8 cellular contexts compared by ENCODE assay signal in genomic region chr1:116433283-116434257, GRCh38.
DNase-seq lines count a peak whose midpoint lies in the region; TF ChIP-seq lines count a peak whose summit lies in the region.

No MANE protein-coding gene starts in this region.

- peaks cover 18% of the 10 kb centered on the region for H3K4me1 ChIP-seq in endodermal cell (ENCODE audit: control insufficient read depth, insufficient read depth, low read length)

- peaks cover 3% of the 10 kb centered on the region for H3K9me3 Mint-ChIP-seq in endodermal cell
- H3K9me3 Mint-ChIP-seq in type B pancreatic cell, result no peaks in the 10 kb centered on the region
- peaks cover 0 to 2% (median 0%) of the 10 kb centered on the region in 7 donors for H3K9me3 Mint-ChIP-seq in CD14-positive monocyte
- H3K9me3 Mint-ChIP-seq in activated naive CD4-positive, alpha-beta T cell treated with anti-CD3 and anti-CD28 coated beads, Interleukin-2, amount 10 ng/mL, durations not matched to agents 7 days and 5 days, result no peaks in the 10 kb centered on the region

- WGBS in endodermal cell (ENCODE audit: insufficient coverage in 1 of 2, insufficient read length in 1 of 2), 2 experiments, result 85 to 86% methylated on average over 7 to 13 of the region's 13 CpGs

- no peaks in the 10 kb centered on the region for H3K36me3 ChIP-seq in endodermal cell (ENCODE audit: control insufficient read depth, insufficient read depth, low read length)

- no peak overlapping the region for H3K4me3 ChIP-seq in endodermal cell (ENCODE audit: low read length)

- H3K27ac ChIP-seq in endodermal cell (ENCODE audit: low read depth, low read length), result peak overlapping the region; percentile 58

- H3K4me3 Mint-ChIP-seq in endodermal cell, result no peak overlapping the region
- no peak overlapping the region for H3K4me3 Mint-ChIP-seq in type B pancreatic cell
- no peak overlapping the region for H3K4me3 Mint-ChIP-seq in CD14-positive monocyte
- H3K4me3 Mint-ChIP-seq in activated naive CD4-positive, alpha-beta T cell treated with anti-CD3 and anti-CD28 coated beads, Interleukin-2, amount 10 ng/mL, durations not matched to agents 7 days and 5 days, result no peak overlapping the region

- H3K9ac ChIP-seq in endodermal cell (ENCODE audit: extremely low read depth, low read length, poor library complexity, severe bottlenecking), result no peak overlapping the region

- peaks cover 23% of the 10 kb centered on the region for H3K4me1 Mint-ChIP-seq in endodermal cell
- no peaks in the 10 kb centered on the region for H3K4me1 Mint-ChIP-seq in type B pancreatic cell (ENCODE audit: unreplicated experiment)
- H3K4me1 Mint-ChIP-seq in CD14-positive monocyte, result no peaks in the 10 kb centered on the region
- no peaks in the 10 kb centered on the region for H3K4me1 Mint-ChIP-seq in activated naive CD4-positive, alpha-beta T cell treated with anti-CD3 and anti-CD28 coated beads, Interleukin-2, amount 10 ng/mL, durations not matched to agents 7 days and 5 days

- intact Hi-C loops in CD14-positive monocyte (cut with micrococcal nuclease), result no loop called here

- H3K36me3 Mint-ChIP-seq in endodermal cell (ENCODE audit: low read depth), result no peaks in the 10 kb centered on the region
- no peaks in the 10 kb centered on the region for H3K36me3 Mint-ChIP-seq in type B pancreatic cell
- no peaks in the 10 kb centered on the region for H3K36me3 Mint-ChIP-seq in CD14-positive monocyte
- H3K36me3 Mint-ChIP-seq in activated naive CD4-positive, alpha-beta T cell treated with anti-CD3 and anti-CD28 coated beads, Interleukin-2, amount 10 ng/mL, durations not matched to agents 7 days and 5 days, result no peaks in the 10 kb centered on the region

- no peaks in the 10 kb centered on the region for H3K27me3 ChIP-seq in endodermal cell (ENCODE audit: control insufficient read depth, insufficient read depth, low read length, poor library complexity, severe bottlenecking)

- H3K9me3 ChIP-seq in endodermal cell (ENCODE audit: control insufficient read depth, low read length), result no peaks in the 10 kb centered on the region

- H3K27me3 Mint-ChIP-seq in endodermal cell (ENCODE audit: insufficient read depth), result no peaks in the 10 kb centered on the region
- H3K27me3 Mint-ChIP-seq in type B pancreatic cell, result no peaks in the 10 kb centered on the region
- H3K27me3 Mint-ChIP-seq in CD14-positive monocyte (ENCODE audit: low read depth in 3 of 3), result peaks cover 4 to 5% (median 4%) of the 10 kb centered on the region in 3 donors
- peaks cover 33% of the 10 kb centered on the region for H3K27me3 Mint-ChIP-seq in activated naive CD4-positive, alpha-beta T cell treated with anti-CD3 and anti-CD28 coated beads, Interleukin-2, amount 10 ng/mL, durations not matched to agents 7 days and 5 days

- DNase-seq in NCI-H146 (lab: John Stamatoyannopoulos, UW), result peak; percentile 46
- DNase-seq in NCI-H146 treated with DMSO at 0.1 percent for 48 hours (lab: John Stamatoyannopoulos, UW; ENCODE audit: unreplicated experiment), result no peak
- DNase-seq in endodermal cell, result no peak
- DNase-seq in middle frontal gyrus (ENCODE audit: extremely low spot score, low spot score), result peak; percentile 78
- DNase-seq in type B pancreatic cell (ENCODE audit: extremely low spot score, unreplicated experiment), result no peak
- no peak for DNase-seq in stimulated activated CD4-positive, alpha-beta T cell treated with anti-CD3 and anti-CD28 coated beads, Interleukin-2, amount 100 ng/mL, for 48 hours
- no peak for DNase-seq in CD14-positive monocyte (ENCODE audit: low spot score)
- no peak for DNase-seq in activated naive CD4-positive, alpha-beta T cell treated with anti-CD3 and anti-CD28 coated beads, Interleukin-2, amount 10 ng/mL, durations not matched to agents 7 days and 5 days

- CTCF ChIA-PET in activated naive CD4-positive, alpha-beta T cell treated with anti-CD3 and anti-CD28 coated beads, Interleukin-2, amount 10 ng/mL, durations not matched to agents 7 days and 5 days (lab: Charles Lee), result interaction anchor here (1.1 to 1.8 kb wide), 2 partner anchors 52 to 65 kb away, joined by 3 to 5 read pairs; no protein-coding TSS in a partner anchor

- TF ChIP-seq CTCF in endodermal cell (conservative IDR thresholded peaks at IDR 0.05) (no peak), type B pancreatic cell (conservative IDR thresholded peaks at IDR 0.05) (no peak), CD14-positive monocyte (IDR thresholded peaks at IDR 0.05) (no peak)

- H3K27ac Mint-ChIP-seq in endodermal cell (no peak overlapping the region), type B pancreatic cell (peak overlapping the region; percentile 2), CD14-positive monocyte (no peak overlapping the region)
- H3K27ac Mint-ChIP-seq in activated naive CD4-positive, alpha-beta T cell treated with anti-CD3 and anti-CD28 coated beads, Interleukin-2, amount 10 ng/mL, durations not matched to agents 7 days and 5 days, result no peak overlapping the region

Comparison
In these comparisons a context has a peak if more than half of its experiments do, and no peak if none do; other contexts are left out.
1. DNase-seq: peak in NCI-H146 (single experiment) and middle frontal gyrus (single experiment); none in NCI-H146 treated with DMSO at 0.1 percent for 48 hours (single experiment), endodermal cell (single experiment), type B pancreatic cell (single experiment), stimulated activated CD4-positive, alpha-beta T cell treated with anti-CD3 and anti-CD28 coated beads, Interleukin-2, amount 100 ng/mL, for 48 hours (0 of 2), CD14-positive monocyte (single experiment) and activated naive CD4-positive, alpha-beta T cell treated with anti-CD3 and anti-CD28 coated beads, Interleukin-2, amount 10 ng/mL, durations not matched to agents 7 days and 5 days (single experiment).